Comparison of ENCODE assay signal across 8 cellular contexts in the genomic region with DNA sequence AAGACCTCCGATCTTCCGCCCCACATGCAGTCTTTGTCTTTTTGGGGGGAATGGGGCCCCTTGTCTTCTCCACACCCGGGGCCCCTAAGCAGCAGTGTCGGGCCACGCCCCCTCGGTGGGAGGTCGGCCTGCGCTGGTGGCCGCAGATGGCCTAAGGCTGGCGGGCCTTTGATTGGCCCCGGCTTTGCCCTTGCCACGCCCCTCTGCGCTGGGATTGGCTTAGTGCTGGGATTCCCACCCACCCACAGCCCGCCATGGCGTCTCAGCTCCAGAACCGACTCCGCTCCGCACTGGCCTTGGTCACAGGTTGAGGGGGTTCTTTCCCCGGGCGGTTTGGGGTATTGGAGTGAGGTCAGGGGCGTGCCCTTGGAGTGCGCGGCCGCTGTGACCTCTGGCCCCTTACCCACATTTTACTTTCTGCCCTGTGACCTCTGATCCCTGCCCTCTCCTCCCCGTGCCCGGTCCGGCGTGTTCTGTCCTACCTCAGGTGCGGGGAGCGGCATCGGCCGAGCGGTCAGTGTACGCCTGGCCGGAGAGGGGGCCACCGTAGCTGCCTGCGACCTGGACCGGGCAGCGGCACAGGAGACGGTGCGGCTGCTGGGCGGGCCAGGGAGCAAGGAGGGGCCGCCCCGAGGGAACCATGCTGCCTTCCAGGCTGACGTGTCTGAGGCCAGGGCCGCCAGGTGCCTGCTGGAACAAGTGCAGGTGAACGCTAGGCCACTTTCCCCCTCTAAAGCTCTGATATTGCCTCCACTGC. TPM values are rescaled to one million over a fixed set of nuclear protein-coding genes. Genes with fewer than 3 reads are reported as not detected.
A peak's percentile ranks its signal among the peaks of the same experiment; 100 is the strongest.
DNase-seq lines count a peak whose midpoint lies in the region; ATAC-seq and TF ChIP-seq lines count a peak whose summit lies in the region.

HSD17B8 (plus strand) TSS at position 241 of the 757 bp plus-strand sequence; CDS start at position 255, 14 bp downstream.

- TF ChIP-seq POLR2A in erythroblast (IDR thresholded peaks at IDR 0.05; ENCODE audit: low read length), result peak; percentile 59

- H3K27me3 ChIP-seq in HUES64 (ENCODE audit: insufficient read depth, low read length), result peaks cover 37% of the 10 kb centered on the region
- H3K27me3 ChIP-seq in mucosa of stomach (ENCODE audit: control insufficient read depth, insufficient read depth, low read length), result no peaks in the 10 kb centered on the region

- ATAC-seq in GM19463 (IDR thresholded peaks at IDR 0.05; ENCODE audit: unreplicated experiment), result peak; percentile 64

- H3K4me3 ChIP-seq in HUES64 (ENCODE audit: low read length), result peak within 1 kb of the TSS; percentile 80
- H3K4me3 ChIP-seq in mucosa of stomach (ENCODE audit: low read length), result peak within 1 kb of the TSS; percentile 35

- H3K4me1 ChIP-seq in HUES64 (ENCODE audit: insufficient read depth, low read length) (peaks cover 32% of the 10 kb centered on the region), mucosa of stomach (ENCODE audit: control insufficient read depth, insufficient read depth, low read length) (peaks cover 45% of the 10 kb centered on the region)

- H3K36me3 ChIP-seq in HUES64 (ENCODE audit: insufficient read depth, low read length), result peaks cover 28% of the 10 kb centered on the region
- peaks cover 19% of the 10 kb centered on the region for H3K36me3 ChIP-seq in mucosa of stomach (ENCODE audit: control insufficient read depth, insufficient read depth, low read length)

- peak within 1 kb of the TSS; percentile 72 for H3K9ac ChIP-seq in HUES64 (ENCODE audit: low read depth, low read length)
- peak within 1 kb of the TSS; percentile 55 for H3K9ac ChIP-seq in mucosa of stomach (ENCODE audit: low read length)

- H3K27ac ChIP-seq in HUES64 (ENCODE audit: low read depth, low read length), result peak within 1 kb of the TSS; percentile 39

- DNase-seq in CD1c-positive myeloid dendritic cell (ENCODE audit: extremely low spot score), result peak; percentile 93
- DNase-seq in OCI-M1 (lab: John Stamatoyannopoulos, UW), result peak; percentile 97
- peak; percentile 93 for DNase-seq in activated T-cell treated with anti-CD3 and anti-CD28 coated beads for 48 hours (ENCODE audit: low read depth)
- DNase-seq in erythroblast (lab: John Stamatoyannopoulos, UW), result peak; percentile 93 to 94
- peak; percentile 79 to 89 for DNase-seq in stimulated activated CD8-positive, alpha-beta memory T cell treated with anti-CD3 and anti-CD28 coated beads, Interleukin-4, amount 100 ng/mL, for 1 hour (ENCODE audit: low read depth in 2 of 2, low spot score in 1 of 2)

- under 1% methylated on average over 47 of the region's 47 CpGs for WGBS in HUES64

- H3K9me3 ChIP-seq in HUES64 (ENCODE audit: insufficient read depth, low read depth, low read length) (no peaks in the 10 kb centered on the region), mucosa of stomach (ENCODE audit: control insufficient read depth, low read length) (no peaks in the 10 kb centered on the region)

RNA-seq across cellular contexts. Expression of gene HSD17B8, which starts in this region (rescaled TPM):
- polyA plus RNA-seq in HUES64 (2013, experiment 1 of 2), result 3.5 TPM
- polyA plus RNA-seq in HUES64 (2013, experiment 2 of 2), result 3.2 TPM

Comparison
In these comparisons a context has a peak if more than half of its experiments do, and no peak if none do; other contexts are left out.
1. Peak in every context shown above with its lines: DNase-seq, ATAC-seq, H3K4me3 ChIP-seq and H3K27ac ChIP-seq.